1 cellular context compared by ENCODE assay signal in the genomic region with DNA sequence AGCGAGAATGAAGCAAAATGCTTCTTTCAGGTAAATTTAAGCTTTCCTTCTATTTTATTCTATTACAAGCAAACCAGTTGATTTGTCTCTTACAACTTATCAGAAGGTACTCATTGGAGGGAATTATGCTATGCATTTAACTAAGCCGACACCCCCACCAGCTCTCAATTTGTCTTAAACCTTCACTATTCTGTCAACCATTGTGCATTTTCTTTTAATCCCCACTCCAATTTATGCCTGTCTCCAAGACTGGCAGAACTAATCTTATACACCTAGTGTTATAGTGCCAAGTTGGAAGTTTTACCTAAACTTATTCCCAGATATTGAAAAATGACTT.
TF ChIP-seq lines count a peak whose summit lies in the region.

No MANE protein-coding gene starts in this region.

TF ChIP-seq in HepG2, 621 proteins besides CTCF, POLR2A, EP300 and RAD21:
- TF ChIP-seq DRAP1 (CRISPR knock-in tag; IDR thresholded peaks at IDR 0.05): no peak
- TF ChIP-seq ELF3 (CRISPR knock-in tag; IDR thresholded peaks at IDR 0.05): no peak
- 0 out of 2 replicates have a peak, but pooled peaks have one; percentile 37 for TF ChIP-seq RBFOX2 (IDR thresholded peaks at IDR 0.05; ENCODE audit: low read depth, low read length)
- peak; percentile 32; the same call in 1 of the 2 replicates for TF ChIP-seq SSRP1 (CRISPR knock-in tag; IDR thresholded peaks at IDR 0.05)
- TF ChIP-seq FUBP1 (CRISPR knock-in tag; IDR thresholded peaks at IDR 0.05; ENCODE audit: borderline replicate concordance): no peak
- TF ChIP-seq ZNF232 (CRISPR knock-in tag; IDR thresholded peaks at IDR 0.05; ENCODE audit: borderline replicate concordance): no peak
- peak; percentile 37 for TF ChIP-seq SRSF4 (IDR thresholded peaks at IDR 0.05; ENCODE audit: low read depth, low read length, poor library complexity, severe bottlenecking)
- TF ChIP-seq ZNF850 (CRISPR knock-in tag; conservative IDR thresholded peaks at IDR 0.05): no peak
- no peak for TF ChIP-seq ZNF3 (CRISPR knock-in tag; IDR thresholded peaks at IDR 0.05)
- TF ChIP-seq HNRNPK (IDR thresholded peaks at IDR 0.05; ENCODE audit: low read depth, low read length, poor library complexity, severe bottlenecking): peak; percentile 39
- TF ChIP-seq MXD1 (CRISPR knock-in tag; IDR thresholded peaks at IDR 0.05): no peak
- TF ChIP-seq AGO2 (optimal IDR thresholded peaks at IDR 0.05; ENCODE audit: low read depth, low read length): peak; percentile 91
- TF ChIP-seq POLR2AphosphoS5 (IDR thresholded peaks at IDR 0.05; ENCODE audit: low read depth, low read length): peak; percentile 53
